ENCODE assay signal across 16 cellular contexts in genomic region chr10:30819306-30820190, GRCh38.
DNase-seq lines count a peak whose midpoint lies in the region; ATAC-seq, FAIRE-seq and TF ChIP-seq lines count a peak whose summit lies in the region.
"Had no signal": no experiment of that assay in that cellular context is flagged by ENCODE, and none has a peak within 500 bp of the region (broad histone marks: within the 10 kb centered on the region; RNA-seq: fewer than 3 reads in every experiment).

No MANE protein-coding gene starts in this region.

- peak overlapping the region; percentile 67 for H2AFZ ChIP-seq in GM23248
- H2AFZ ChIP-seq in smooth muscle cell (ENCODE audit: low read depth): no peak overlapping the region

- FAIRE-seq in H54 (lab: Jason Lieb, UNC): no peak

- no peak for TF ChIP-seq POLR2A in H54 (IDR thresholded peaks at IDR 0.05; ENCODE audit: low read depth, low read length)

- H3K36me3 ChIP-seq in GM23248 (ENCODE audit: low read depth) (no peaks in the 10 kb centered on the region), smooth muscle cell (ENCODE audit: low read depth) (no peaks in the 10 kb centered on the region)

- ATAC-seq in right cardiac atrium (peak; percentile 13 to 15), GM21390 (IDR thresholded peaks at IDR 0.05; ENCODE audit: unreplicated experiment) (no peak)
- ATAC-seq: activated CD8-positive, alpha-beta T cell treated with anti-CD3 and anti-CD28 coated beads for 36 hours; T-cell had no signal

- H3K4me1 ChIP-seq in GM23248 (ENCODE audit: insufficient read depth) (peaks cover 39% of the 10 kb centered on the region), right cardiac atrium (ENCODE audit: control insufficient read depth, insufficient read depth, low read length) (peaks cover 3% of the 10 kb centered on the region), smooth muscle cell (ENCODE audit: low read depth) (peaks cover 4% of the 10 kb centered on the region)

- in situ Hi-C loops in GM23248 (cut with MboI): no loop called here

- H3K9ac ChIP-seq in GM23248 (peak overlapping the region; percentile 82), smooth muscle cell (ENCODE audit: low read depth) (peak overlapping the region; percentile 18)

- H3K4me3 ChIP-seq in GM23248 (peak overlapping the region; percentile 66), choroid plexus epithelial cell (ENCODE audit: low read depth, low read length) (no peak overlapping the region), right cardiac atrium (ENCODE audit: low read length) (peak overlapping the region; percentile 1), smooth muscle cell (peak overlapping the region; percentile 17)

- 3 to 4% methylated on average over 15 of the region's 15 CpGs for WGBS in GM23248 (ENCODE audit: low coverage in 1 of 2, low lambda C conversion rate in 2 of 2, missing lambda C conversion rate in 2 of 2), 2 experiments
- WGBS in right cardiac atrium: 59% methylated on average over 15 of the region's 15 CpGs
- WGBS in smooth muscle cell (ENCODE audit: low lambda C conversion rate): 59% methylated on average over 15 of the region's 15 CpGs

- H3F3A ChIP-seq in GM23248 (ENCODE audit: insufficient read depth) (peaks cover 27% of the 10 kb centered on the region), smooth muscle cell (ENCODE audit: low read depth) (peaks cover 30% of the 10 kb centered on the region)

- no peaks in the 10 kb centered on the region for H3K9me2 ChIP-seq in GM23248 (ENCODE audit: insufficient read depth)

- no peak for TF ChIP-seq CTCF in choroid plexus epithelial cell (conservative IDR thresholded peaks at IDR 0.05; ENCODE audit: low read depth, low read length)
- no peak for TF ChIP-seq CTCF in smooth muscle cell (IDR thresholded peaks at IDR 0.05; ENCODE audit: borderline replicate concordance, insufficient read depth, poor library complexity, severe bottlenecking)

- intact Hi-C loops in right cardiac atrium (cut with DNase I): no loop called here

- H3K9me3 ChIP-seq in GM23248 (ENCODE audit: low read depth) (no peaks in the 10 kb centered on the region), right cardiac atrium (ENCODE audit: control insufficient read depth, low read length) (no peaks in the 10 kb centered on the region), smooth muscle cell (replicated peaks; ENCODE audit: low read depth) (no peaks in the 10 kb centered on the region)

- H3K4me2 ChIP-seq in GM23248 (ENCODE audit: unreplicated experiment) (peak overlapping the region; percentile 83), smooth muscle cell (peak overlapping the region; percentile 77)

- DNase-seq in GM23248: peak; percentile 70
- peak; percentile 47 for DNase-seq in choroid plexus epithelial cell (ENCODE audit: low read depth)
- DNase-seq in right cardiac atrium: no peak
- no peak for DNase-seq in smooth muscle cell (lab: John Stamatoyannopoulos, UW; ENCODE audit: unreplicated experiment)
- DNase-seq in activated effector memory CD4-positive, alpha-beta T cell treated with anti-CD3 and anti-CD28 coated beads, Interleukin-2, amount 50 U/mL, for 16 hours: no peak
- no peak for DNase-seq in Kasumi-1 (lab: John Stamatoyannopoulos, UW)
- no peak for DNase-seq in H54 (ENCODE audit: insufficient read length, low spot score)
- DNase-seq: activated CD8-positive, alpha-beta T cell treated with anti-CD3 and anti-CD28 coated beads for 36 hours; activated naive CD8-positive, alpha-beta T cell treated with anti-CD3 and anti-CD28 coated beads, Interleukin-2, amount 10 ng/mL, durations not matched to agents 7 days and 5 days; CD8-positive, alpha-beta memory T cell; effector memory CD4-positive, alpha-beta T cell; NCI-H1105; NCI-H774; nephron progenitor cell; T-cell had no signal

- H4K20me1 ChIP-seq in GM23248 (ENCODE audit: insufficient read depth) (no peaks in the 10 kb centered on the region), smooth muscle cell (ENCODE audit: low read depth) (no peaks in the 10 kb centered on the region)

- H3K27ac ChIP-seq in GM23248 (peak overlapping the region; percentile 85), right cardiac atrium (ENCODE audit: low read length) (peak overlapping the region; percentile 92), smooth muscle cell (ENCODE audit: low read depth) (peak overlapping the region; percentile 74)

- H3K79me2 ChIP-seq in GM23248 (ENCODE audit: insufficient read depth) (no peaks in the 10 kb centered on the region), smooth muscle cell (ENCODE audit: low read depth) (no peaks in the 10 kb centered on the region)

- no peaks in the 10 kb centered on the region for H3K27me3 ChIP-seq in GM23248 (replicated peaks; ENCODE audit: insufficient read depth)
- H3K27me3 ChIP-seq in right cardiac atrium (ENCODE audit: control insufficient read depth, insufficient read depth): no peaks in the 10 kb centered on the region
- H3K27me3 ChIP-seq in smooth muscle cell (ENCODE audit: low read depth): no peaks in the 10 kb centered on the region

Comparison
In these comparisons a context has a peak if more than half of its experiments do, and no peak if none do; other contexts are left out.
1. DNase-seq: peak in GM23248 (single experiment) and choroid plexus epithelial cell (single experiment); none in right cardiac atrium (0 of 3), smooth muscle cell (single experiment), activated effector memory CD4-positive, alpha-beta T cell treated with anti-CD3 and anti-CD28 coated beads, Interleukin-2, amount 50 U/mL, for 16 hours (single experiment), Kasumi-1 (0 of 2) and H54 (single experiment).
2. Peak in every context shown above with its lines, with median percentiles within 50 percentile points of each other: H3K27ac ChIP-seq.